ENCODE assay signal across 10 cellular contexts in the genomic region with DNA sequence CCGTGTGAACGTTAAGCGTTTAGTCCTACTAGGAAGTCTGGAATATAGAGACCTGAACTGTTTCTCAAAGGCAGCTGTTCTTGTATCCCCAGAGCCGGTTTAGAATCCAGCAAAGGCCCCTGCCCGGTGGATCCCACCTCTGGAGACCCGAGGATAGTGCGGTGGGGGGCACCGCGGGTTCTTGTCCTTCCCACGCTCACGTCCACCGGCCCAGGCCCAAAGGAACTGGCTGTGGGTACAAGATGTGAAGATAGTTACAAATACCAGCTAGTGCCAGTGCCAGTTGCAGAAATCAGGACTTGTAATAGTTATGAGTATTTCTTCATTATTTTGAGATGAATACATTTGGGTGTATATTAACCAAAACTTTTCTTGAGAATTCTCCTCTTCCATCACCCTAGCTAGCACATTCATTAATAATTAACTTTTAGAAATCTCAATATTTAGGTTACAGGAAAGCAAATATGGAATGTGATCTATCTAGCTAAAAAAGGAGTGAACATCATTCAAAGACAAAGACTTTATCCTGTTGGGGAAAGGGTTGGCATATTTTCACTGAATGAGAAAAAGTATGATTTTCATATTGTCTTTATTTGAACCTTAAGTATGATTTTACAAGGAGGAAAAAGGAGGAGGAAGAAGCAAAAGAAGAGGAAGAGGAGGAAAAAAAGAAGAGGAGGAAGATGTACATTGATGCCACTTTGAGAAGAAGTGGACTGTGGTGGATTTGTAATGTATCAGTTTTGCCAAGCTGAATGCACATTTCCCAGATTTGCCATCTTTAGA. TPM values are rescaled to one million over a fixed set of nuclear protein-coding genes. Genes with fewer than 3 reads are reported as not detected.
DNase-seq lines count a peak whose midpoint lies in the region; ATAC-seq, FAIRE-seq and TF ChIP-seq lines count a peak whose summit lies in the region.
"Not testable (repeated sequence)": the region's sequence is repeated elsewhere in the genome, so short reads cannot be mapped to it uniquely, and the experiment has no call there.
"Had no signal": no experiment of that assay in that cellular context is flagged by ENCODE, and none has a peak within 500 bp of the region (broad histone marks: within the 10 kb centered on the region; RNA-seq: fewer than 3 reads in every experiment).

No MANE protein-coding gene starts in this region.

- not testable (repeated sequence) for H3K79me1 ChIP-seq in mesenchymal stem cell (replicated peaks; ENCODE audit: low read length, poor library complexity, severe bottlenecking)

- not testable (repeated sequence) for H3K9me3 ChIP-seq in A549; OCI-LY3 (ENCODE audit: insufficient read depth, low read length); mesenchymal stem cell (ENCODE audit: control insufficient read depth, low read length)

- H3K14ac ChIP-seq in mesenchymal stem cell (ENCODE audit: low read length in 2 of 2), result not testable (repeated sequence)

- intact Hi-C loops in Calu3 (cut with micrococcal nuclease; ENCODE audit: unreplicated experiment); activated B cell treated with CpG ODN at 0.5 μM for 24 hours (cut with micrococcal nuclease): not testable (repeated sequence)

- not testable (repeated sequence) for H4K91ac ChIP-seq in mesenchymal stem cell (ENCODE audit: low read length)

- H3K27ac ChIP-seq in A549 (peak overlapping the region; percentile 95 to 98), OCI-LY3 (ENCODE audit: low read length) (0 out of 2 replicates have a peak overlapping the region, but pooled peaks have one; percentile 19), mesenchymal stem cell (ENCODE audit: low read length, poor library complexity, severe bottlenecking) (peak overlapping the region; percentile 89)

- not testable (repeated sequence) for H2BK12ac ChIP-seq in mesenchymal stem cell (ENCODE audit: low read length in 2 of 2)

- not testable (repeated sequence) for TF ChIP-seq CTCF in A549 (IDR thresholded peaks at IDR 0.05); Calu3 (IDR thresholded peaks at IDR 0.05; ENCODE audit: unreplicated experiment); OCI-LY3 (IDR thresholded peaks at IDR 0.05; ENCODE audit: low read depth, low read length); activated B cell treated with CpG ODN at 0.5 μM for 24 hours (IDR thresholded peaks at IDR 0.05); brain (conservative IDR thresholded peaks at IDR 0.05); osteocyte (IDR thresholded peaks at IDR 0.05)

- H3K4me2 ChIP-seq in A549 (peak overlapping the region; percentile 90), OCI-LY3 (ENCODE audit: low read length) (peak overlapping the region; percentile 52), mesenchymal stem cell (ENCODE audit: low read length, poor library complexity, severe bottlenecking) (peak overlapping the region; percentile 43)

- BruUV-seq in Calu3 (replicated peaks; lab: Mats Ljungman, UMichigan), result not testable (repeated sequence)

- H3K4me1 Mint-ChIP-seq in Calu3 (ENCODE audit: low read depth, unreplicated experiment) (peaks cover 19% of the 10 kb centered on the region), activated B cell treated with CpG ODN at 0.5 μM for 24 hours (peaks cover 22% of the 10 kb centered on the region), brain (peaks cover 23% of the 10 kb centered on the region), immature natural killer cell (peaks cover 12 to 22% of the 10 kb centered on the region in 2 donors), osteocyte (ENCODE audit: unreplicated experiment) (peaks cover 24% of the 10 kb centered on the region)

- WGBS in A549 (ENCODE audit: missing lambda C conversion rate), result 56% methylated on average over 12 of the region's 12 CpGs
- 94% methylated on average over 12 of the region's 12 CpGs for WGBS in mesenchymal stem cell

- H3K27ac Mint-ChIP-seq in Calu3 (ENCODE audit: unreplicated experiment) (peak overlapping the region; percentile 56), brain (peak overlapping the region; percentile 2 to 68 (median 48)), immature natural killer cell (peak overlapping the region in 3 of 6 donors; percentile 3 to 89 (median 81)), osteocyte (ENCODE audit: unreplicated experiment) (peak overlapping the region; percentile 65)
- H3K27ac Mint-ChIP-seq in activated B cell treated with CpG ODN at 0.5 μM for 24 hours, result not testable (repeated sequence)

- not testable (repeated sequence) for H3K4me3 ChIP-seq in A549; mesenchymal stem cell (ENCODE audit: insufficient read depth in 1 of 2, low read depth in 1 of 2, low read length in 2 of 2)
- peak overlapping the region; percentile 18; the same call in 1 of the 2 replicates for H3K4me3 ChIP-seq in OCI-LY3 (ENCODE audit: low read length)

- H3K9me3 Mint-ChIP-seq in Calu3 (ENCODE audit: low read depth, unreplicated experiment); activated B cell treated with CpG ODN at 0.5 μM for 24 hours; brain; immature natural killer cell; osteocyte (ENCODE audit: unreplicated experiment): not testable (repeated sequence)

- ATAC-seq in A549; activated B cell treated with CpG ODN at 0.5 μM for 24 hours (ENCODE audit: low read depth): not testable (repeated sequence)

- H3K4me1 ChIP-seq in A549, result peaks cover 29% of the 10 kb centered on the region
- H3K4me1 ChIP-seq in OCI-LY3 (ENCODE audit: low read length), result peaks cover 46% of the 10 kb centered on the region
- H3K4me1 ChIP-seq in mesenchymal stem cell (ENCODE audit: control insufficient read depth, insufficient read depth, low read depth, low read length), result peaks cover 10% of the 10 kb centered on the region

- H3K4ac ChIP-seq in mesenchymal stem cell (ENCODE audit: low read depth in 1 of 2, low read length in 2 of 2), result not testable (repeated sequence)

- not testable (repeated sequence) for H3K18ac ChIP-seq in mesenchymal stem cell (ENCODE audit: low read depth in 1 of 2, low read length in 2 of 2)

- H3K27me3 ChIP-seq in OCI-LY3 (ENCODE audit: low read depth, low read length); mesenchymal stem cell (ENCODE audit: control insufficient read depth in 1 of 2, insufficient read depth in 1 of 2, low read length in 2 of 2): not testable (repeated sequence)

- not testable (repeated sequence) for H2AFZ ChIP-seq in OCI-LY3 (ENCODE audit: low read depth, low read length); mesenchymal stem cell (ENCODE audit: low read depth, low read length)

- POLR2A ChIA-PET in A549 (lab: Yijun Ruan, JAX) (interaction anchor here (4.6 kb wide), 1 partner anchor 13 kb away, joined by 106 read pairs; no protein-coding TSS in a partner anchor), activated B cell treated with CpG ODN at 0.5 μM for 24 hours (lab: Charles Lee) (interaction anchor here (2.0 to 8.4 kb wide), 3 partner anchors 14 to 86 kb away, joined by 17 to 394 read pairs (median 21); partner anchors contain the start of genes ANKRD34A, POLR3GL and TXNIP)

- H4K8ac ChIP-seq in mesenchymal stem cell (ENCODE audit: low read length), result not testable (repeated sequence)

- TF ChIP-seq RAD21 in A549 (conservative IDR thresholded peaks at IDR 0.05 in 1 of 2, IDR thresholded peaks at IDR 0.05 in 1 of 2), result not testable (repeated sequence)

- FAIRE-seq in A549 (lab: Jason Lieb, UNC), result not testable (repeated sequence)

- not testable (repeated sequence) for H3K9ac ChIP-seq in OCI-LY3 (ENCODE audit: low read length); mesenchymal stem cell (ENCODE audit: low read length)

- not testable (repeated sequence) for H3K23ac ChIP-seq in mesenchymal stem cell (ENCODE audit: low read length in 2 of 2)

- H3K4me3 Mint-ChIP-seq in Calu3 (ENCODE audit: low read depth, unreplicated experiment) (peak overlapping the region; percentile 10), activated B cell treated with CpG ODN at 0.5 μM for 24 hours (peak overlapping the region; percentile 29), brain (peak overlapping the region; percentile 6 to 74 (median 47)), immature natural killer cell (peak overlapping the region in 4 of 5 donors; percentile 17 to 82 (median 22)), osteocyte (ENCODE audit: unreplicated experiment) (peak overlapping the region; percentile 33)

- H2BK120ac ChIP-seq in mesenchymal stem cell (ENCODE audit: low read depth, low read length), result not testable (repeated sequence)

- H3K79me2 ChIP-seq in OCI-LY3 (ENCODE audit: low read length), result not testable (repeated sequence)

- peak overlapping the region; percentile 54 for H2AK5ac ChIP-seq in mesenchymal stem cell (ENCODE audit: low read length, severe bottlenecking)

- H4K20me1 ChIP-seq in OCI-LY3 (ENCODE audit: insufficient read depth, low read length), result not testable (repeated sequence)

- not testable (repeated sequence) for H3K36me3 ChIP-seq in OCI-LY3 (replicated peaks; ENCODE audit: low read depth, low read length); mesenchymal stem cell (ENCODE audit: control insufficient read depth in 1 of 2, insufficient read depth in 2 of 2, low read depth in 1 of 2, low read length in 2 of 2)

- peak in 1 of 2 experiments; percentile 46 for DNase-seq in A549 (ENCODE audit: low read depth in 1 of 2, low spot score in 1 of 2)
- not testable (repeated sequence) for DNase-seq in Calu3; activated B cell treated with CpG ODN at 0.5 μM for 24 hours; immature natural killer cell; mesenchymal stem cell; osteocyte (ENCODE audit: extremely low spot score, unreplicated experiment)

- not testable (repeated sequence) for H3K27me3 Mint-ChIP-seq in Calu3 (ENCODE audit: unreplicated experiment); activated B cell treated with CpG ODN at 0.5 μM for 24 hours; brain; immature natural killer cell (ENCODE audit: low read depth in 3 of 3); osteocyte (ENCODE audit: unreplicated experiment)

- TF ChIP-seq EP300 in A549 (IDR thresholded peaks at IDR 0.05), result not testable (repeated sequence)

- CTCF ChIA-PET in A549 (lab: Yijun Ruan, JAX) (interaction anchor here (1.6 to 5.9 kb wide), 2 partner anchors 13 to 17 kb away, joined by 5 to 41 read pairs; no protein-coding TSS in a partner anchor), Calu3 (lab: Charles Lee) (interaction anchor here (0.5 to 1.0 kb wide), 3 partner anchors 11 to 73 kb away, joined by 3 to 7 read pairs (median 4); no protein-coding TSS in a partner anchor)
- CTCF ChIA-PET in activated B cell treated with CpG ODN at 0.5 μM for 24 hours (lab: Charles Lee), result not testable (repeated sequence)

- not testable (repeated sequence) for TF ChIP-seq POLR2A in A549 (IDR thresholded peaks at IDR 0.05; ENCODE audit: low read length)

- H2BK15ac ChIP-seq in mesenchymal stem cell (ENCODE audit: low read depth, poor library complexity, severe bottlenecking), result not testable (repeated sequence)

- peak overlapping the region; percentile 73 for H2BK5ac ChIP-seq in mesenchymal stem cell (ENCODE audit: low read depth, low read length, poor library complexity, severe bottlenecking)

- peaks cover 14% of the 10 kb centered on the region for H3K36me3 Mint-ChIP-seq in Calu3 (ENCODE audit: insufficient read depth, unreplicated experiment)
- H3K36me3 Mint-ChIP-seq in activated B cell treated with CpG ODN at 0.5 μM for 24 hours (ENCODE audit: low read depth); brain; immature natural killer cell; osteocyte (ENCODE audit: unreplicated experiment): not testable (repeated sequence)

RNA-seq across cellular contexts. Expression of gene HJV, which starts 28.5 kb away (rescaled TPM):
- polyA plus RNA-seq in A549 (2011; rRNA removed), result 0.07 TPM in 1 of 2 replicates, not detected in the other
- not detected in 2 replicates for polyA plus RNA-seq in A549 (2012; cell fraction: cytosol; rRNA removed)
- not detected in 2 replicates for polyA plus RNA-seq in A549 (2012; cell fraction: nucleus; rRNA removed)
- polyA plus RNA-seq in A549 (2017; fragmentation: RNase III; extraction: RNeasy Plus Mini Kit Qiagen cat#74134 plus additional on column Dnase treatment), result not detected in 3 replicates
- polyA minus RNA-seq in A549 (2011; rRNA and poly(A)+ RNA removed), result not detected in 2 replicates
- total RNA-seq in Calu3 (2022), result not detected in 2 replicates
- total RNA-seq in activated B cell treated with CpG ODN at 0.5 μM for 24 hours, result not detected in 2 replicates
- polyA plus RNA-seq in brain (ENCODE audit: insufficient read depth, low read depth, low replicate concordance), result not detected
- not detected for polyA plus RNA-seq in immature natural killer cell
- not detected for polyA plus RNA-seq in mesenchymal stem cell (2013, experiment 1 of 2)
- polyA plus RNA-seq in mesenchymal stem cell (2013, experiment 2 of 2), result not detected
- not detected in 2 replicates for total RNA-seq in osteocyte
- total RNA-seq: A172, IMR-90 had no signal
- polyA plus RNA-seq: IMR-90 had no signal

RNA-seq across cellular contexts. Expression of gene TXNIP, which starts 53.7 kb away (rescaled TPM):
- polyA plus RNA-seq in A549 (2011; rRNA removed) (3.1 and 3.3 TPM in 2 replicates), A549 (2017; fragmentation: RNase III; extraction: RNeasy Plus Mini Kit Qiagen cat#74134 plus additional on column Dnase treatment) (0.05 to 0.11 TPM in 2 of 3 replicates, not detected in the other), brain (ENCODE audit: insufficient read depth, low read depth, low replicate concordance) (115 TPM), immature natural killer cell (1,000 to 10,000 TPM; 3,408 to 4,367 (median 4,229) TPM)
- 0.06 and 0.08 TPM in 2 replicates for polyA plus RNA-seq in A549 (2012; cell fraction: cytosol; rRNA removed)
- polyA plus RNA-seq in A549 (2012; cell fraction: nucleus; rRNA removed), result 0.05 and 0.09 TPM in 2 replicates
- polyA minus RNA-seq in A549 (2011; rRNA and poly(A)+ RNA removed), result 4.3 and 4.7 TPM in 2 replicates
- total RNA-seq in Calu3 (2022) (18.5 and 27.3 TPM in 2 replicates), activated B cell treated with CpG ODN at 0.5 μM for 24 hours (300 and 306 TPM in 2 replicates), osteocyte (246 and 274 TPM in 2 replicates)
- 161 TPM for polyA plus RNA-seq in mesenchymal stem cell (2013, experiment 1 of 2)
- 167 TPM for polyA plus RNA-seq in mesenchymal stem cell (2013, experiment 2 of 2)

Comparison
In these comparisons a context has a peak if more than half of its experiments do, and no peak if none do; other contexts are left out.
1. H3K27ac ChIP-seq: peak in every context shown above with its lines; median percentile 96 in A549; 89 in mesenchymal stem cell; 19 in OCI-LY3.